In genomic region chr12:96212456-96213375, GRCh38 we compare ENCODE assay signal across 10 cellular contexts. TPM values are rescaled to one million over a fixed set of nuclear protein-coding genes. Genes with fewer than 3 reads are reported as not detected.
DNase-seq lines count a peak whose midpoint lies in the region; ATAC-seq and TF ChIP-seq lines count a peak whose summit lies in the region.
"Had no signal": no experiment of that assay in that cellular context is flagged by ENCODE, and none has a peak within 500 bp of the region (broad histone marks: within the 10 kb centered on the region; RNA-seq: fewer than 3 reads in every experiment).

No MANE protein-coding gene starts in this region.

- peak overlapping the region; percentile 33 for H3K4me3 Mint-ChIP-seq in natural killer cell treated with Interleukin-12 subunit alpha and Interleukin-12 subunit beta and Interleukin-15 and Interleukin-18, amount 100 ng/mL, for 72 hours
- H3K4me3 Mint-ChIP-seq in natural killer cell, result no peak overlapping the region
- H3K4me3 Mint-ChIP-seq in activated naive CD8-positive, alpha-beta T cell, result peak overlapping the region; percentile 78

- H3K27ac ChIP-seq in lung (ENCODE audit: low read depth in 1 of 2, low read length in 1 of 2), result peak overlapping the region; percentile 49 to 55

- peaks cover 44 to 51% of the 10 kb centered on the region in 2 donors for H3K4me1 Mint-ChIP-seq in natural killer cell treated with Interleukin-12 subunit alpha and Interleukin-12 subunit beta and Interleukin-15 and Interleukin-18, amount 100 ng/mL, for 72 hours (ENCODE audit: low read depth in 2 of 2)
- H3K4me1 Mint-ChIP-seq in natural killer cell, result peaks cover 28 to 48% of the 10 kb centered on the region in 2 donors
- peaks cover 77% of the 10 kb centered on the region for H3K4me1 Mint-ChIP-seq in activated naive CD8-positive, alpha-beta T cell (ENCODE audit: low read depth)

- no peaks in the 10 kb centered on the region for H3K36me3 ChIP-seq in lung (ENCODE audit: control insufficient read depth in 2 of 2, insufficient read depth in 2 of 2, low read length in 2 of 2)

- no peaks in the 10 kb centered on the region for H3K9me3 ChIP-seq in lung (ENCODE audit: control insufficient read depth in 2 of 2, insufficient read depth in 1 of 2, low read length in 1 of 2)

- peak overlapping the region; percentile 6 to 27 for H3K27ac Mint-ChIP-seq in natural killer cell treated with Interleukin-12 subunit alpha and Interleukin-12 subunit beta and Interleukin-15 and Interleukin-18, amount 100 ng/mL, for 72 hours
- H3K27ac Mint-ChIP-seq in natural killer cell, result peak overlapping the region in 1 of 2 donors; percentile 11
- peak overlapping the region; percentile 91 for H3K27ac Mint-ChIP-seq in activated naive CD8-positive, alpha-beta T cell

- no peaks in the 10 kb centered on the region for H3K27me3 ChIP-seq in lung (ENCODE audit: control insufficient read depth, insufficient read depth)

- H3K4me1 ChIP-seq in lung (ENCODE audit: control insufficient read depth in 2 of 2, insufficient read depth in 2 of 2, low read length in 2 of 2), result peaks cover 8 to 14% of the 10 kb centered on the region in 2 donors

- H3K36me3 Mint-ChIP-seq in natural killer cell treated with Interleukin-12 subunit alpha and Interleukin-12 subunit beta and Interleukin-15 and Interleukin-18, amount 100 ng/mL, for 72 hours, result no peaks in the 10 kb centered on the region
- no peaks in the 10 kb centered on the region for H3K36me3 Mint-ChIP-seq in natural killer cell
- peaks cover 3% of the 10 kb centered on the region for H3K36me3 Mint-ChIP-seq in activated naive CD8-positive, alpha-beta T cell

- no peak for ATAC-seq in natural killer cell treated with Interleukin-12 subunit alpha and Interleukin-12 subunit beta and Interleukin-15 and Interleukin-18, amount 100 ng/mL, for 72 hours
- ATAC-seq in natural killer cell (no peak), lung (ENCODE audit: insufficient read depth, low FRiP score) (no peak), GM21529 (IDR thresholded peaks at IDR 0.05; ENCODE audit: unreplicated experiment) (no peak), GM19452 (IDR thresholded peaks at IDR 0.05; ENCODE audit: unreplicated experiment) (no peak), GM18907 (IDR thresholded peaks at IDR 0.05; ENCODE audit: unreplicated experiment) (no peak)

- no peaks in the 10 kb centered on the region for H3K9me3 Mint-ChIP-seq in natural killer cell treated with Interleukin-12 subunit alpha and Interleukin-12 subunit beta and Interleukin-15 and Interleukin-18, amount 100 ng/mL, for 72 hours
- no peaks in the 10 kb centered on the region for H3K9me3 Mint-ChIP-seq in natural killer cell
- H3K9me3 Mint-ChIP-seq in activated naive CD8-positive, alpha-beta T cell (ENCODE audit: low read depth), result no peaks in the 10 kb centered on the region

- H3K27me3 Mint-ChIP-seq in natural killer cell treated with Interleukin-12 subunit alpha and Interleukin-12 subunit beta and Interleukin-15 and Interleukin-18, amount 100 ng/mL, for 72 hours, result no peaks in the 10 kb centered on the region
- no peaks in the 10 kb centered on the region for H3K27me3 Mint-ChIP-seq in natural killer cell (ENCODE audit: low read depth in 2 of 2)
- H3K27me3 Mint-ChIP-seq in activated naive CD8-positive, alpha-beta T cell, result no peaks in the 10 kb centered on the region

- no peak overlapping the region for H3K4me3 ChIP-seq in lung

- 52 to 60% methylated on average over 10 of the region's 10 CpGs for whole genome bisulfite sequencing in lung, 2 donors

- no peak for DNase-seq in natural killer cell treated with Interleukin-12 subunit alpha and Interleukin-12 subunit beta and Interleukin-15 and Interleukin-18, amount 100 ng/mL, for 72 hours (ENCODE audit: low spot score)
- DNase-seq in natural killer cell (no peak), lung (ENCODE audit: low spot score) (no peak), NCI-H1092 treated with DMSO at 0.1 percent for 48 hours (lab: John Stamatoyannopoulos, UW) (no peak)
- DNase-seq: effector CD8-positive, alpha-beta T cell; posterior cingulate gyrus had no signal

- intact Hi-C loops in natural killer cell (cut with micrococcal nuclease), result loop anchor here (10.0 kb wide), 1 partner anchor 88 kb away; no protein-coding TSS in a partner anchor

- TF ChIP-seq CTCF in natural killer cell (IDR thresholded peaks at IDR 0.05) (no peak), lung (IDR thresholded peaks at IDR 0.05; ENCODE audit: control extremely low read depth, extremely low read depth) (no peak)

RNA-seq across cellular contexts. Expression of gene ELK3, which starts 18.5 kb away (rescaled TPM):
- 10 to 100 TPM; 16.0 to 21.6 TPM for total RNA-seq in natural killer cell treated with Interleukin-12 subunit alpha and Interleukin-12 subunit beta and Interleukin-15 and Interleukin-18, amount 100 ng/mL, for 72 hours
- total RNA-seq in natural killer cell, result 10 to 100 TPM; 17.8 to 28.8 (median 20.9) TPM
- 10 to 100 TPM; 46.4 to 68.5 TPM for total RNA-seq in lung
- polyA plus RNA-seq in lung, result 10 to 100 TPM in 1 of 2 donors, 1 to 10 TPM in 1; 9.1 to 34.2 TPM
